Comparison of ENCODE assay signal across 1 cellular context in the genomic region with DNA sequence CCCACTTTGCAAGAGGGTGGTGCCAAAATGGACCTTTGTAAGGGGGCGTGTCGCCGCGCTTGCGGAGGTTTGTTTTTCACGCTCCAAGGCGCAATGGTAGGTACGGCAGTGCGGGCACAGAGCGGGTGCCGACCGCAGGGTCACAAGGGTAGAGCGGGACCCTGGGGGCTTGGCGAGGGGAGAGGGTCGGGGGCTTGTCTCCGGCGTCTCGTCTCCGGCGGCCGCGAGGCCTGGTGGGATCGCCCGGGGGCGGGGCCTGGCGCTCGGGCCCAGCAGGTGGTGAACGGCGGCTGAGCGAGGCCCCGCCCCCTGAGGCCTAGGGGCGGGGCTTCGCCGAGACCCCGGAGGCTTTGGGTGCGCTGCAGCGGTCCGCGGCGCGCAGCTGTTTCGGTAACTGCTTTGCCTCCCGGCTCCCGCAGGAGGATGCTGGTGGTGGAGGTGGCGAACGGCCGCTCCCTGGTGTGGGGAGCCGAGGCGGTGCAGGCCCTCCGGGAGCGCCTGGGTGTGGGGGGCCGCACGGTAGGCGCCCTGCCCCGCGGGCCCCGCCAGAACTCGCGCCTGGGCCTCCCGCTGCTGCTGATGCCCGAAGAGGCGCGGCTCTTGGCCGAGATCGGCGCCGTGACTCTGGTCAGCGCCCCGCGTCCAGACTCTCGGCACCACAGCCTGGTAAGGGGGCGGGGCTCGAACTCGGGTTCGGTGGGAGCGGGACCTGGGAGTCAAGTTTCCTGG.
TF ChIP-seq lines count a peak whose summit lies in the region.

Gene TSEN34, plus strand, starts transcription at position 367 of the 729 bp plus-strand sequence. Its CDS starts 57 bp downstream, at position 424.

TF ChIP-seq in WTC11, 78 proteins besides CTCF, POLR2A, EP300 and RAD21 (continued from another document):
- TF ChIP-seq, protein P1, sequence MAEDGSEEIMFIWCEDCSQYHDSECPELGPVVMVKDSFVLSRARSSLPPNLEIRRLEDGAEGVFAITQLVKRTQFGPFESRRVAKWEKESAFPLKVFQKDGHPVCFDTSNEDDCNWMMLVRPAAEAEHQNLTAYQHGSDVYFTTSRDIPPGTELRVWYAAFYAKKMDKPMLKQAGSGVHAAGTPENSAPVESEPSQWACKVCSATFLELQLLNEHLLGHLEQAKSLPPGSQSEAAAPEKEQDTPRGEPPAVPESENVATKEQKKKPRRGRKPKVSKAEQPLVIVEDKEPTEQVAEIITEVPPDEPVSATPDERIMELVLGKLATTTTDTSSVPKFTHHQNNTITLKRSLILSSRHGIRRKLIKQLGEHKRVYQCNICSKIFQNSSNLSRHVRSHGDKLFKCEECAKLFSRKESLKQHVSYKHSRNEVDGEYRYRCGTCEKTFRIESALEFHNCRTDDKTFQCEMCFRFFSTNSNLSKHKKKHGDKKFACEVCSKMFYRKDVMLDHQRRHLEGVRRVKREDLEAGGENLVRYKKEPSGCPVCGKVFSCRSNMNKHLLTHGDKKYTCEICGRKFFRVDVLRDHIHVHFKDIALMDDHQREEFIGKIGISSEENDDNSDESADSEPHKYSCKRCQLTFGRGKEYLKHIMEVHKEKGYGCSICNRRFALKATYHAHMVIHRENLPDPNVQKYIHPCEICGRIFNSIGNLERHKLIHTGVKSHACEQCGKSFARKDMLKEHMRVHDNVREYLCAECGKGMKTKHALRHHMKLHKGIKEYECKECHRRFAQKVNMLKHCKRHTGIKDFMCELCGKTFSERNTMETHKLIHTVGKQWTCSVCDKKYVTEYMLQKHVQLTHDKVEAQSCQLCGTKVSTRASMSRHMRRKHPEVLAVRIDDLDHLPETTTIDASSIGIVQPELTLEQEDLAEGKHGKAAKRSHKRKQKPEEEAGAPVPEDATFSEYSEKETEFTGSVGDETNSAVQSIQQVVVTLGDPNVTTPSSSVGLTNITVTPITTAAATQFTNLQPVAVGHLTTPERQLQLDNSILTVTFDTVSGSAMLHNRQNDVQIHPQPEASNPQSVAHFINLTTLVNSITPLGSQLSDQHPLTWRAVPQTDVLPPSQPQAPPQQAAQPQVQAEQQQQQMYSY (CRISPR knock-in tag; IDR thresholded peaks at IDR 0.05), result no peak
- TF ChIP-seq FOXP1 (CRISPR knock-in tag; IDR thresholded peaks at IDR 0.05; ENCODE audit: borderline replicate concordance) (peak; percentile 85), JAZF1 (CRISPR knock-in tag; IDR thresholded peaks at IDR 0.05) (no peak), TCF7 (CRISPR knock-in tag; IDR thresholded peaks at IDR 0.05; ENCODE audit: low read depth) (no peak), NFE2L1 (CRISPR knock-in tag; IDR thresholded peaks at IDR 0.05) (no peak), ELF4 (CRISPR knock-in tag; IDR thresholded peaks at IDR 0.05; ENCODE audit: low read depth) (no peak), NFATC4 (CRISPR knock-in tag; IDR thresholded peaks at IDR 0.05) (no peak), OVOL2 (CRISPR knock-in tag; IDR thresholded peaks at IDR 0.05; ENCODE audit: borderline replicate concordance) (no peak), GABPB1 (CRISPR knock-in tag; IDR thresholded peaks at IDR 0.05) (no peak), ZNF317 (CRISPR knock-in tag; IDR thresholded peaks at IDR 0.05; ENCODE audit: borderline replicate concordance, low read depth) (no peak; the same call in 1 of the 2 replicates), ZNF138 (CRISPR knock-in tag; conservative IDR thresholded peaks at IDR 0.05) (no peak), ZNF423 (CRISPR knock-in tag; IDR thresholded peaks at IDR 0.05) (no peak), RELA (CRISPR knock-in tag; IDR thresholded peaks at IDR 0.05; ENCODE audit: borderline replicate concordance) (peak; percentile 59; the same call in 1 of the 2 replicates), ZNF396 (CRISPR knock-in tag; IDR thresholded peaks at IDR 0.05; ENCODE audit: borderline replicate concordance) (no peak), IRF2 (CRISPR knock-in tag; IDR thresholded peaks at IDR 0.05; ENCODE audit: borderline replicate concordance, low read depth) (0 out of 2 replicates have a peak, but pooled peaks have one; percentile 16), CREM (CRISPR knock-in tag; IDR thresholded peaks at IDR 0.05) (peak; percentile 41; the same call in 1 of the 2 replicates), NFYB (CRISPR knock-in tag; conservative IDR thresholded peaks at IDR 0.05; ENCODE audit: low read depth) (no peak), AFF4 (CRISPR knock-in tag; IDR thresholded peaks at IDR 0.05; ENCODE audit: borderline replicate concordance) (no peak), ZSCAN18 (CRISPR knock-in tag; IDR thresholded peaks at IDR 0.05) (no peak), MXD4 (CRISPR knock-in tag; IDR thresholded peaks at IDR 0.05; ENCODE audit: borderline replicate concordance) (no peak), TEAD1 (CRISPR knock-in tag; IDR thresholded peaks at IDR 0.05) (no peak), ATF1 (CRISPR knock-in tag; IDR thresholded peaks at IDR 0.05) (no peak), IRF1 (CRISPR knock-in tag; IDR thresholded peaks at IDR 0.05) (peak; percentile 55; the same call in 1 of the 2 replicates)
- TF ChIP-seq, protein P2, sequence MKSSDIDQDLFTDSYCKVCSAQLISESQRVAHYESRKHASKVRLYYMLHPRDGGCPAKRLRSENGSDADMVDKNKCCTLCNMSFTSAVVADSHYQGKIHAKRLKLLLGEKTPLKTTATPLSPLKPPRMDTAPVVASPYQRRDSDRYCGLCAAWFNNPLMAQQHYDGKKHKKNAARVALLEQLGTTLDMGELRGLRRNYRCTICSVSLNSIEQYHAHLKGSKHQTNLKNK (CRISPR knock-in tag; IDR thresholded peaks at IDR 0.05), result no peak
- TF ChIP-seq, protein P3, sequence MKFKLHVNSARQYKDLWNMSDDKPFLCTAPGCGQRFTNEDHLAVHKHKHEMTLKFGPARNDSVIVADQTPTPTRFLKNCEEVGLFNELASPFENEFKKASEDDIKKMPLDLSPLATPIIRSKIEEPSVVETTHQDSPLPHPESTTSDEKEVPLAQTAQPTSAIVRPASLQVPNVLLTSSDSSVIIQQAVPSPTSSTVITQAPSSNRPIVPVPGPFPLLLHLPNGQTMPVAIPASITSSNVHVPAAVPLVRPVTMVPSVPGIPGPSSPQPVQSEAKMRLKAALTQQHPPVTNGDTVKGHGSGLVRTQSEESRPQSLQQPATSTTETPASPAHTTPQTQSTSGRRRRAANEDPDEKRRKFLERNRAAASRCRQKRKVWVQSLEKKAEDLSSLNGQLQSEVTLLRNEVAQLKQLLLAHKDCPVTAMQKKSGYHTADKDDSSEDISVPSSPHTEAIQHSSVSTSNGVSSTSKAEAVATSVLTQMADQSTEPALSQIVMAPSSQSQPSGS (CRISPR knock-in tag; IDR thresholded peaks at IDR 0.05; ENCODE audit: borderline replicate concordance, low read depth), result no peak
- TF ChIP-seq, protein P4, sequence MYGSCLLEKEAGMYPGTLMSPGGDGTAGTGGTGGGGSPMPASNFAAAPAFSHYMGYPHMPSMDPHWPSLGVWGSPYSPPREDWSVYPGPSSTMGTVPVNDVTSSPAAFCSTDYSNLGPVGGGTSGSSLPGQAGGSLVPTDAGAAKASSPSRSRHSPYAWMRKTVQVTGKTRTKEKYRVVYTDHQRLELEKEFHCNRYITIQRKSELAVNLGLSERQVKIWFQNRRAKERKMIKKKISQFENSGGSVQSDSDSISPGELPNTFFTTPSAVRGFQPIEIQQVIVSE (CRISPR knock-in tag; IDR thresholded peaks at IDR 0.05; ENCODE audit: borderline replicate concordance), result no peak
- TF ChIP-seq, protein P5, sequence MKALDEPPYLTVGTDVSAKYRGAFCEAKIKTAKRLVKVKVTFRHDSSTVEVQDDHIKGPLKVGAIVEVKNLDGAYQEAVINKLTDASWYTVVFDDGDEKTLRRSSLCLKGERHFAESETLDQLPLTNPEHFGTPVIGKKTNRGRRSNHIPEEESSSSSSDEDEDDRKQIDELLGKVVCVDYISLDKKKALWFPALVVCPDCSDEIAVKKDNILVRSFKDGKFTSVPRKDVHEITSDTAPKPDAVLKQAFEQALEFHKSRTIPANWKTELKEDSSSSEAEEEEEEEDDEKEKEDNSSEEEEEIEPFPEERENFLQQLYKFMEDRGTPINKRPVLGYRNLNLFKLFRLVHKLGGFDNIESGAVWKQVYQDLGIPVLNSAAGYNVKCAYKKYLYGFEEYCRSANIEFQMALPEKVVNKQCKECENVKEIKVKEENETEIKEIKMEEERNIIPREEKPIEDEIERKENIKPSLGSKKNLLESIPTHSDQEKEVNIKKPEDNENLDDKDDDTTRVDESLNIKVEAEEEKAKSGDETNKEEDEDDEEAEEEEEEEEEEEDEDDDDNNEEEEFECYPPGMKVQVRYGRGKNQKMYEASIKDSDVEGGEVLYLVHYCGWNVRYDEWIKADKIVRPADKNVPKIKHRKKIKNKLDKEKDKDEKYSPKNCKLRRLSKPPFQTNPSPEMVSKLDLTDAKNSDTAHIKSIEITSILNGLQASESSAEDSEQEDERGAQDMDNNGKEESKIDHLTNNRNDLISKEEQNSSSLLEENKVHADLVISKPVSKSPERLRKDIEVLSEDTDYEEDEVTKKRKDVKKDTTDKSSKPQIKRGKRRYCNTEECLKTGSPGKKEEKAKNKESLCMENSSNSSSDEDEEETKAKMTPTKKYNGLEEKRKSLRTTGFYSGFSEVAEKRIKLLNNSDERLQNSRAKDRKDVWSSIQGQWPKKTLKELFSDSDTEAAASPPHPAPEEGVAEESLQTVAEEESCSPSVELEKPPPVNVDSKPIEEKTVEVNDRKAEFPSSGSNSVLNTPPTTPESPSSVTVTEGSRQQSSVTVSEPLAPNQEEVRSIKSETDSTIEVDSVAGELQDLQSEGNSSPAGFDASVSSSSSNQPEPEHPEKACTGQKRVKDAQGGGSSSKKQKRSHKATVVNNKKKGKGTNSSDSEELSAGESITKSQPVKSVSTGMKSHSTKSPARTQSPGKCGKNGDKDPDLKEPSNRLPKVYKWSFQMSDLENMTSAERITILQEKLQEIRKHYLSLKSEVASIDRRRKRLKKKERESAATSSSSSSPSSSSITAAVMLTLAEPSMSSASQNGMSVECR (CRISPR knock-in tag; IDR thresholded peaks at IDR 0.05; ENCODE audit: borderline replicate concordance), result no peak
- TF ChIP-seq, protein P6, sequence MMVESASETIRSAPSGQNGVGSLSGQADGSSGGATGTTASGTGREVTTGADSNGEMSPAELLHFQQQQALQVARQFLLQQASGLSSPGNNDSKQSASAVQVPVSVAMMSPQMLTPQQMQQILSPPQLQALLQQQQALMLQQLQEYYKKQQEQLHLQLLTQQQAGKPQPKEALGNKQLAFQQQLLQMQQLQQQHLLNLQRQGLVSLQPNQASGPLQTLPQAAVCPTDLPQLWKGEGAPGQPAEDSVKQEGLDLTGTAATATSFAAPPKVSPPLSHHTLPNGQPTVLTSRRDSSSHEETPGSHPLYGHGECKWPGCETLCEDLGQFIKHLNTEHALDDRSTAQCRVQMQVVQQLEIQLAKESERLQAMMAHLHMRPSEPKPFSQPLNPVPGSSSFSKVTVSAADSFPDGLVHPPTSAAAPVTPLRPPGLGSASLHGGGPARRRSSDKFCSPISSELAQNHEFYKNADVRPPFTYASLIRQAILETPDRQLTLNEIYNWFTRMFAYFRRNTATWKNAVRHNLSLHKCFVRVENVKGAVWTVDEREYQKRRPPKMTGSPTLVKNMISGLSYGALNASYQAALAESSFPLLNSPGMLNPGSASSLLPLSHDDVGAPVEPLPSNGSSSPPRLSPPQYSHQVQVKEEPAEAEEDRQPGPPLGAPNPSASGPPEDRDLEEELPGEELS (CRISPR knock-in tag; IDR thresholded peaks at IDR 0.05), result peak; percentile 9; the same call in 1 of the 2 replicates
- TF ChIP-seq, protein P7, sequence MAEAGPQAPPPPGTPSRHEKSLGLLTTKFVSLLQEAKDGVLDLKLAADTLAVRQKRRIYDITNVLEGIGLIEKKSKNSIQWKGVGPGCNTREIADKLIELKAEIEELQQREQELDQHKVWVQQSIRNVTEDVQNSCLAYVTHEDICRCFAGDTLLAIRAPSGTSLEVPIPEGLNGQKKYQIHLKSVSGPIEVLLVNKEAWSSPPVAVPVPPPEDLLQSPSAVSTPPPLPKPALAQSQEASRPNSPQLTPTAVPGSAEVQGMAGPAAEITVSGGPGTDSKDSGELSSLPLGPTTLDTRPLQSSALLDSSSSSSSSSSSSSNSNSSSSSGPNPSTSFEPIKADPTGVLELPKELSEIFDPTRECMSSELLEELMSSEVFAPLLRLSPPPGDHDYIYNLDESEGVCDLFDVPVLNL (CRISPR knock-in tag; IDR thresholded peaks at IDR 0.05; ENCODE audit: borderline replicate concordance, low read depth), result 0 out of 2 replicates have a peak, but pooled peaks have one; percentile 22
